In genomic region chr4:67456577-67457196, GRCh38 we compare ENCODE assay signal across 17 cellular contexts.
DNase-seq lines count a peak whose midpoint lies in the region; ATAC-seq and TF ChIP-seq lines count a peak whose summit lies in the region.
"Had no signal": no experiment of that assay in that cellular context is flagged by ENCODE, and none has a peak within 500 bp of the region (broad histone marks: within the 10 kb centered on the region; RNA-seq: fewer than 3 reads in every experiment).

No MANE protein-coding gene starts in this region.

- H3K27ac ChIP-seq in GM23338 (ENCODE audit: low read depth), result no peak overlapping the region
- H3K27ac ChIP-seq in mesendoderm (ENCODE audit: low read depth, low read length), result no peak overlapping the region
- H3K27ac ChIP-seq: SJSA1 had no signal

- H2BK120ac ChIP-seq in mesendoderm (ENCODE audit: low read depth, low read length), result no peak overlapping the region

- no peak overlapping the region for H3K9ac ChIP-seq in mesendoderm (ENCODE audit: low read length)

- H3K4me1 Mint-ChIP-seq in GM23338, result peaks cover 4% of the 10 kb centered on the region
- H3K4me1 Mint-ChIP-seq: B cell had no signal

- H3K4me2 ChIP-seq in GM23338 (no peak overlapping the region), mesendoderm (ENCODE audit: low read length) (no peak overlapping the region)

- DNase-seq in GM23338 (ENCODE audit: low spot score), result peak; percentile 39
- DNase-seq in MV-4-11 (lab: John Stamatoyannopoulos, UW), result peak; percentile 31
- DNase-seq in cardiac fibroblast (ENCODE audit: low read depth in 2 of 2), result peak; percentile 9 to 14
- peak; percentile 66 for DNase-seq in mesendoderm
- DNase-seq in COLO668 (lab: John Stamatoyannopoulos, UW; ENCODE audit: unreplicated experiment), result no peak
- DNase-seq in DMS53 treated with DMSO at 0.1 percent for 48 hours (lab: John Stamatoyannopoulos, UW; ENCODE audit: unreplicated experiment), result no peak
- DNase-seq: ACHN; Calu3; CD4-positive, alpha-beta T cell; DMS53; HCEC 1CT; NCI-H1105; NCI-H1694 treated with DMSO at 0.1 percent for 48 hours; NCI-H526 treated with DMSO at 0.1 percent for 48 hours had no signal

- ATAC-seq in GM23338 (peak; percentile 39; the same call in 2 of the 3 replicates), GM19351 (IDR thresholded peaks at IDR 0.05; ENCODE audit: unreplicated experiment) (no peak)

- no peaks in the 10 kb centered on the region for H3K9me2 ChIP-seq in GM23338 (ENCODE audit: insufficient read depth)

- no peak overlapping the region for H4K8ac ChIP-seq in mesendoderm (ENCODE audit: low read depth, low read length)

- H2BK5ac ChIP-seq in mesendoderm (ENCODE audit: low read length), result no peak overlapping the region

- no peaks in the 10 kb centered on the region for H3F3A ChIP-seq in GM23338 (replicated peaks; ENCODE audit: low read depth)

- H3K4me3 ChIP-seq in GM23338 (no peak overlapping the region), cardiac fibroblast (replicated peaks in 1 of 2; ENCODE audit: low read depth in 2 of 2, low read length in 2 of 2) (no peak overlapping the region), mesendoderm (ENCODE audit: low read length) (no peak overlapping the region)
- H3K4me3 ChIP-seq: SJSA1 had no signal

- H3K4me3 Mint-ChIP-seq in GM23338, result no peak overlapping the region
- H3K4me3 Mint-ChIP-seq: B cell; CD4-positive, alpha-beta T cell had no signal

- H2AFZ ChIP-seq in GM23338, result no peak overlapping the region

- H3K56ac ChIP-seq in mesendoderm (ENCODE audit: low read length), result no peak overlapping the region

- H3K79me2 ChIP-seq in GM23338 (replicated peaks; ENCODE audit: insufficient read depth), result no peaks in the 10 kb centered on the region
- H3K79me2 ChIP-seq in mesendoderm (ENCODE audit: control insufficient read depth, insufficient read depth, low read length), result no peaks in the 10 kb centered on the region

- H2BK15ac ChIP-seq in mesendoderm (replicated peaks; ENCODE audit: low read depth), result no peak overlapping the region

- no peaks in the 10 kb centered on the region for H3K27me3 ChIP-seq in GM23338 (ENCODE audit: insufficient read depth)
- H3K27me3 ChIP-seq in mesendoderm (ENCODE audit: insufficient read depth, low read length, poor library complexity), result no peaks in the 10 kb centered on the region
- H3K27me3 ChIP-seq: SJSA1 had no signal

- WGBS in mesendoderm (ENCODE audit: extremely low coverage, insufficient coverage, low lambda C conversion rate), result no CpG with 5 or more reads among the region's 5 CpGs

- no peaks in the 10 kb centered on the region for H3K36me3 ChIP-seq in GM23338 (ENCODE audit: insufficient read depth)
- no peaks in the 10 kb centered on the region for H3K36me3 ChIP-seq in mesendoderm (ENCODE audit: control insufficient read depth, insufficient read depth, low read length)
- H3K36me3 ChIP-seq: SJSA1 had no signal

- no peak overlapping the region for H2AK5ac ChIP-seq in mesendoderm (ENCODE audit: low read length)

- no peak overlapping the region for H3K23ac ChIP-seq in mesendoderm (ENCODE audit: low read length)

- no peak overlapping the region for H3K27ac Mint-ChIP-seq in GM23338
- H3K27ac Mint-ChIP-seq: B cell; CD4-positive, alpha-beta T cell had no signal

- no peak overlapping the region for H3K4ac ChIP-seq in mesendoderm (ENCODE audit: low read depth, low read length)

- H4K20me1 ChIP-seq in GM23338 (replicated peaks; ENCODE audit: insufficient read depth), result no peaks in the 10 kb centered on the region

- peaks cover 5% of the 10 kb centered on the region for H3K27me3 Mint-ChIP-seq in GM23338 (ENCODE audit: insufficient read depth, low read depth, poor library complexity)
- H3K27me3 Mint-ChIP-seq: B cell; CD4-positive, alpha-beta T cell had no signal

- TF ChIP-seq CTCF in GM23338 (conservative IDR thresholded peaks at IDR 0.05; ENCODE audit: low read depth in 2 of 2) (no peak), cardiac fibroblast (IDR thresholded peaks at IDR 0.05; ENCODE audit: low read depth, low read length) (no peak)

- H4K5ac ChIP-seq in mesendoderm (ENCODE audit: low read length), result no peak overlapping the region

- H3K9me3 Mint-ChIP-seq in GM23338, result peaks cover 4% of the 10 kb centered on the region
- H3K9me3 Mint-ChIP-seq: CD4-positive, alpha-beta T cell had no signal

- no peaks in the 10 kb centered on the region for H3K79me1 ChIP-seq in mesendoderm (ENCODE audit: low read length)

- no peak overlapping the region for H3K18ac ChIP-seq in mesendoderm (ENCODE audit: low read length)

- H3K4me1 ChIP-seq in GM23338 (ENCODE audit: insufficient read depth), result no peaks in the 10 kb centered on the region
- H3K4me1 ChIP-seq in mesendoderm (ENCODE audit: control insufficient read depth, low read depth, low read length), result no peaks in the 10 kb centered on the region
- H3K4me1 ChIP-seq: SJSA1 had no signal

- peaks cover 14% of the 10 kb centered on the region for H3K36me3 Mint-ChIP-seq in GM23338 (ENCODE audit: low read depth)

TF ChIP-seq in GM23338, 12 proteins besides CTCF, POLR2A, EP300 and RAD21:
- TF ChIP-seq EZH2 (IDR thresholded peaks at IDR 0.05; ENCODE audit: low read depth, unreplicated experiment) (no peak), NANOG (IDR thresholded peaks at IDR 0.05; ENCODE audit: borderline replicate concordance) (no peak)

Comparison
In these comparisons a context has a peak if more than half of its experiments do, and no peak if none do; other contexts are left out.
1. DNase-seq: peak in GM23338 (single experiment), MV-4-11 (single experiment), cardiac fibroblast (2 of 2) and mesendoderm (single experiment); none in COLO668 (single experiment) and DMS53 treated with DMSO at 0.1 percent for 48 hours (single experiment).